In the genomic region with DNA sequence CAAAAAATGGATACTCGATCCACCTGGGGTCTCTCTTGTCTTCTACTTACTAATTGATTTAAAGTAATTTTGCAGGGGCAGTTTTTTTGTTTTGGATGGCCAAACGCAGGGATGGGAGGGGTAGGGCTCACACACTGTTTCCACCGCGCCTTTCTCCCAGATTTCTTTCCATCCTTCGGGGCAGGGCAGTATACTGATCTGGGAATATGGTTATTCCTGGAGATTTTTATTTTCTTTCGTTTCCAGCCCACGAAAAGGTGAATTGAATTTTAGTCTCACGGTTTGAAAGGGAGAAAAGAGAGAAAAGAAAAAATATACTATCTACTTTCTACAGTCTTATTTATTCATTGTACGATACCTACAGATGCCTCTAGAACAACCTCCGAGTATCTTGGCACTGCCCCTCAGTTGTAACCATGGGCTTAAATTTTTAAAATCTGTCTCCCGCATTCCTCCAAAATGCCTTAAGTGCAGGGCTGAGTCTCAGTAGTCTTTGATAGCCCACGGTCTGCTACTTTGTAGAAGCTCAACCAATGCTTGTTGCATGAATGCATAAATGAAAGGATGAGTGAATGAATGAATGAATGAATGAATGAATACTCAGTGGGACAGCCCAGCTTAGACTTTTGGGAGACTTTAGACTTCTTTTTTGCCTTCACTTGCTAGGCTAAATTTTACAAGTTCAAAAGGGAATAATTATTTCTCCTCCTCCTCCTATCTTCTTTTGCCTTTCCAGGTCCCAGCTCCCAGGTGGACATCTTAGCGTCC, we compare ENCODE assay signal across 8 cellular contexts. TPM values are rescaled to one million over a fixed set of nuclear protein-coding genes. Genes with fewer than 3 reads are reported as not detected.
DNase-seq lines count a peak whose midpoint lies in the region; ATAC-seq, FAIRE-seq and TF ChIP-seq lines count a peak whose summit lies in the region.

No MANE protein-coding gene starts in this region.

- peaks cover 6% of the 10 kb centered on the region for H3K4me1 ChIP-seq in mucosa of descending colon (ENCODE audit: low read depth)

- H3K27me3 ChIP-seq in HL-60 (ENCODE audit: insufficient read depth, poor library complexity, severe bottlenecking) (no peaks in the 10 kb centered on the region), brain microvascular endothelial cell (replicated peaks) (no peaks in the 10 kb centered on the region)

- ATAC-seq in mucosa of descending colon (no peak), GM19035 (IDR thresholded peaks at IDR 0.05; ENCODE audit: unreplicated experiment) (no peak)

- DNase-seq in AG09309 (ENCODE audit: low read depth) (no peak), HL-60 (ENCODE audit: low read depth in 1 of 2, low spot score in 1 of 2) (no peak), brain microvascular endothelial cell (no peak), mucosa of descending colon (no peak), A172 (ENCODE audit: low spot score) (no peak), GM12891 (ENCODE audit: insufficient read length, low spot score) (no peak), GF-D8 (lab: John Stamatoyannopoulos, UW) (no peak)

- H3K4me3 ChIP-seq in AG09309 (ENCODE audit: control insufficient read depth, low read depth, low read length) (peak overlapping the region; percentile 55), HL-60 (replicated peaks; ENCODE audit: insufficient read depth, low read length) (peak overlapping the region; percentile 81), brain microvascular endothelial cell (ENCODE audit: low read depth, low read length) (peak overlapping the region; percentile 76), mucosa of descending colon (peak overlapping the region; percentile 15)

- TF ChIP-seq POLR2A in GM12891 (IDR thresholded peaks at IDR 0.05; ENCODE audit: low read depth, low read length): no peak

- no peak overlapping the region for H3K27ac ChIP-seq in HL-60 (replicated peaks)
- H3K27ac ChIP-seq in brain microvascular endothelial cell: no peak overlapping the region

- in situ Hi-C loops in brain microvascular endothelial cell (cut with HindIII; ENCODE audit: low pct_ligation_motif_present, low sequenced_read_pairs): no loop called here

- TF ChIP-seq CTCF in AG09309 (IDR thresholded peaks at IDR 0.05; ENCODE audit: control insufficient read depth, insufficient read depth, low read depth, low read length, missing control alignments): no peak
- no peak for TF ChIP-seq CTCF in HL-60 (IDR thresholded peaks at IDR 0.05; ENCODE audit: insufficient read depth, low read length)
- no peak for TF ChIP-seq CTCF in brain microvascular endothelial cell (IDR thresholded peaks at IDR 0.05; ENCODE audit: low read depth, low read length, missing control alignments)
- no peak for TF ChIP-seq CTCF in mucosa of descending colon (IDR thresholded peaks at IDR 0.05)

- no peak for FAIRE-seq in GM12891 (lab: Jason Lieb, UNC)

- intact Hi-C loops in mucosa of descending colon (cut with DNase I, micrococcal nuclease): no loop called here

- no peaks in the 10 kb centered on the region for H3K36me3 ChIP-seq in brain microvascular endothelial cell (replicated peaks)
- no peaks in the 10 kb centered on the region for H3K36me3 ChIP-seq in mucosa of descending colon (ENCODE audit: low read depth)

- H3K9me3 ChIP-seq in mucosa of descending colon: no peaks in the 10 kb centered on the region

TF ChIP-seq in GM12891, 5 proteins besides CTCF, POLR2A, EP300 and RAD21:
- TF ChIP-seq PAX5 (IDR thresholded peaks at IDR 0.05; ENCODE audit: insufficient read depth, low read length, severe bottlenecking) (no peak), SPI1 (IDR thresholded peaks at IDR 0.05; ENCODE audit: low read depth, low read length) (no peak), POLR2AphosphoS5 (IDR thresholded peaks at IDR 0.05; ENCODE audit: low read depth, low read length) (no peak), TAF1 (IDR thresholded peaks at IDR 0.05; ENCODE audit: low read depth, low read length) (no peak), POU2F2 (IDR thresholded peaks at IDR 0.05; ENCODE audit: low read depth, low read length) (no peak)

RNA-seq across cellular contexts. Expression of a gene that starts 18.1 kb away (rescaled TPM):
- 10 to 100 TPM; 33.1 to 37.2 (median 35.5) TPM for total RNA-seq in mucosa of descending colon
- 59.1 and 66.4 TPM in 2 replicates for total RNA-seq in A172 (2014; rRNA removed; shearing (Covaris generic))
- 25.6 TPM for polyA plus RNA-seq in GM12891 (2012; ENCODE audit: low read depth, missing spikeins)

Comparison
In these comparisons a context has a peak if more than half of its experiments do, and no peak if none do; other contexts are left out.
1. H3K4me3 ChIP-seq: peak in every context shown above with its lines; median percentile 81 in HL-60; 76 in brain microvascular endothelial cell; 55 in AG09309; 15 in mucosa of descending colon.